Comparison of ENCODE assay signal across 8 cellular contexts in the genomic region with DNA sequence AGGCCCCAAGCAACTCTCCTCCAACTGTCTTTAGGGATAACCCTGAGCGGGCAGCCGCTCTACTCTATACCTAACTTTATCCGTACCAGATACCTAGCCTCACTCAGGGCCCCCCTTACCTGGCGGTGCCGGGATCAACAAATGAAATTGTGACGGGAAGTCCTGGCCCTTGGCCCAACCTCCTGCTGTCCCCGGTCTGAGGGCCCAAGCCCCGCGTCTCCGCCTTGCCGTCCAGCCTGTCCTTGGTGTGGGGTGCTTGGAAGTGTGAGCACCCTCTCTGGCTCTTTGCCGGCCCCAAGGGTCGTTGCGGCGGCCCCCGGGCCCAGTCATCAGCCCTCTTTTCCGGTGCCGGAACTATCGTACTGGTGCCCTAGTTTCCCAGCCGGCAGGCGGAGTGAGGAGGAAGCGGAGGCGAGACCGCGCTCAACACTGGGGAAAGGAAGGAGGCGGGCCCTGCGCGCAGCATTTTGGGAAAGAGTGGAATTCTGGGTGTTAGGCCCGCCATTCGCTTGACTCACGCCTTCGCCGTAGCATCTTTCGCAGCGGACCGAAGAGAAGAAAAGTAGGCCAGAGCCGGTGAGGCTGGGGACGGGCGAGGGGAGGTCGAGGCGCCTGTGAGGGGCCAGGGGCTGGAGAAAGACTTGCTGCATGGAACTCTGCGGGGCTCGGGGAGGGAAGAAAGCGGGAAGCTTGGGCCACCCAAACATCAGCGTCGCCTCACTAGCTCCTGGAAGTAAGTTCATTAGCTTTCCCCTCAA. TPM values are rescaled to one million over a fixed set of nuclear protein-coding genes. Genes with fewer than 3 reads are reported as not detected.
A peak's percentile ranks its signal among the peaks of the same experiment; 100 is the strongest.
DNase-seq lines count a peak whose midpoint lies in the region; ATAC-seq and TF ChIP-seq lines count a peak whose summit lies in the region.

TSS of gene SNRPD3 (plus strand) at position 504 of the 758 bp plus-strand sequence. CDS start 1,676 bp downstream, outside the sequence.

- peaks cover 25% of the 10 kb centered on the region for H3K4me1 Mint-ChIP-seq in GM23338
- peaks cover 45% of the 10 kb centered on the region for H3K4me1 Mint-ChIP-seq in activated T-helper 2 cell treated with anti-CD3 and anti-CD28 coated beads, Interferon-gamma antibody, Interleukin-2, Interleukin-4, amounts not matched to agents 10 μg/mL and 5 μg/mL and 100 μg/mL, durations not matched to agents 14 hours and 24 hours and 36 hours (ENCODE audit: low read depth)
- peaks cover 36 to 80% (median 69%) of the 10 kb centered on the region in 4 donors for H3K4me1 Mint-ChIP-seq in naive thymus-derived CD8-positive, alpha-beta T cell
- H3K4me1 Mint-ChIP-seq in stimulated activated naive B cell treated with anti-CD40 and anti-IgM and Interleukin-4, amounts not matched to agents 10 μg/mL and 1 μg/mL and 100 μg/mL, for 72 hours = peaks cover 46 to 67% of the 10 kb centered on the region in 2 donors

- H3K4me3 ChIP-seq in GM23338 (peak within 1 kb of the TSS; percentile 99), RWPE2 (ENCODE audit: severe bottlenecking) (peak within 1 kb of the TSS; percentile 97), fibroblast of mammary gland (ENCODE audit: control insufficient read depth, low read depth, low read length) (peak within 1 kb of the TSS; percentile 93)

- no peak for TF ChIP-seq CTCF in GM23338 (conservative IDR thresholded peaks at IDR 0.05; ENCODE audit: low read depth in 2 of 2)
- TF ChIP-seq CTCF in RWPE2 (IDR thresholded peaks at IDR 0.05; ENCODE audit: poor library complexity, severe bottlenecking) = no peak
- TF ChIP-seq CTCF in fibroblast of mammary gland (conservative IDR thresholded peaks at IDR 0.05; ENCODE audit: control insufficient read depth, insufficient read depth, low read depth, low read length) = no peak

- peak within 1 kb of the TSS; percentile 98 for H3K4me3 Mint-ChIP-seq in GM23338
- peak within 1 kb of the TSS; percentile 95 for H3K4me3 Mint-ChIP-seq in activated T-helper 2 cell treated with anti-CD3 and anti-CD28 coated beads, Interferon-gamma antibody, Interleukin-2, Interleukin-4, amounts not matched to agents 10 μg/mL and 5 μg/mL and 100 μg/mL, durations not matched to agents 14 hours and 24 hours and 36 hours (ENCODE audit: low read depth)
- H3K4me3 Mint-ChIP-seq in naive thymus-derived CD8-positive, alpha-beta T cell = peak within 1 kb of the TSS; percentile 94 to 99 (median 98)
- H3K4me3 Mint-ChIP-seq in stimulated activated naive B cell treated with anti-CD40 and anti-IgM and Interleukin-4, amounts not matched to agents 10 μg/mL and 1 μg/mL and 100 μg/mL, for 72 hours = peak within 1 kb of the TSS; percentile 97 to 98

- H3K9me3 Mint-ChIP-seq in GM23338 = peaks cover 2% of the 10 kb centered on the region; the same call in 1 of the 3 replicates
- no peaks in the 10 kb centered on the region for H3K9me3 Mint-ChIP-seq in activated T-helper 2 cell treated with anti-CD3 and anti-CD28 coated beads, Interferon-gamma antibody, Interleukin-2, Interleukin-4, amounts not matched to agents 10 μg/mL and 5 μg/mL and 100 μg/mL, durations not matched to agents 14 hours and 24 hours and 36 hours
- no peaks in the 10 kb centered on the region for H3K9me3 Mint-ChIP-seq in naive thymus-derived CD8-positive, alpha-beta T cell
- no peaks in the 10 kb centered on the region for H3K9me3 Mint-ChIP-seq in stimulated activated naive B cell treated with anti-CD40 and anti-IgM and Interleukin-4, amounts not matched to agents 10 μg/mL and 1 μg/mL and 100 μg/mL, for 72 hours

- H3K9me3 ChIP-seq in RWPE2 (ENCODE audit: severe bottlenecking) = no peaks in the 10 kb centered on the region

- H3K27me3 Mint-ChIP-seq in GM23338 (ENCODE audit: insufficient read depth, low read depth, poor library complexity) = peaks cover 6% of the 10 kb centered on the region
- no peaks in the 10 kb centered on the region for H3K27me3 Mint-ChIP-seq in activated T-helper 2 cell treated with anti-CD3 and anti-CD28 coated beads, Interferon-gamma antibody, Interleukin-2, Interleukin-4, amounts not matched to agents 10 μg/mL and 5 μg/mL and 100 μg/mL, durations not matched to agents 14 hours and 24 hours and 36 hours (ENCODE audit: low read depth)
- H3K27me3 Mint-ChIP-seq in naive thymus-derived CD8-positive, alpha-beta T cell = no peaks in the 10 kb centered on the region
- H3K27me3 Mint-ChIP-seq in stimulated activated naive B cell treated with anti-CD40 and anti-IgM and Interleukin-4, amounts not matched to agents 10 μg/mL and 1 μg/mL and 100 μg/mL, for 72 hours = no peaks in the 10 kb centered on the region

- ATAC-seq in GM23338 (peak; percentile 80), RWPE2 (ENCODE audit: low read depth) (peak; percentile 77)
- ATAC-seq in naive thymus-derived CD8-positive, alpha-beta T cell = peak; percentile 64 to 65
- ATAC-seq in stimulated activated naive B cell treated with anti-CD40 and anti-IgM and Interleukin-4, amounts not matched to agents 10 μg/mL and 1 μg/mL and 100 μg/mL, for 72 hours (replicated peaks) = peak; percentile 63 to 68

- H3K79me2 ChIP-seq in GM23338 (replicated peaks; ENCODE audit: insufficient read depth) = peaks cover 88% of the 10 kb centered on the region

- H3K9me2 ChIP-seq in GM23338 (ENCODE audit: insufficient read depth) = no peaks in the 10 kb centered on the region

- H3F3A ChIP-seq in GM23338 (replicated peaks; ENCODE audit: low read depth) = peaks cover 5% of the 10 kb centered on the region; the same call in 1 of the 2 replicates

- POLR2A ChIA-PET in naive thymus-derived CD8-positive, alpha-beta T cell (lab: Charles Lee) = interaction anchor here (0.9 to 4.4 kb wide), 6 partner anchors 9 to 784 kb away, joined by 3 to 20 read pairs (median 3); partner anchors contain the start of gene ADORA2A

- H2AFZ ChIP-seq in GM23338 = peak within 1 kb of the TSS; percentile 99

- peaks cover 47% of the 10 kb centered on the region for H4K20me1 ChIP-seq in GM23338 (replicated peaks; ENCODE audit: insufficient read depth)

- H3K36me3 Mint-ChIP-seq in GM23338 (ENCODE audit: low read depth) = peaks cover 41% of the 10 kb centered on the region
- peaks cover 45% of the 10 kb centered on the region for H3K36me3 Mint-ChIP-seq in activated T-helper 2 cell treated with anti-CD3 and anti-CD28 coated beads, Interferon-gamma antibody, Interleukin-2, Interleukin-4, amounts not matched to agents 10 μg/mL and 5 μg/mL and 100 μg/mL, durations not matched to agents 14 hours and 24 hours and 36 hours (ENCODE audit: low read depth)
- H3K36me3 Mint-ChIP-seq in naive thymus-derived CD8-positive, alpha-beta T cell = peaks cover 0 to 33% (median 0%) of the 10 kb centered on the region in 3 donors
- H3K36me3 Mint-ChIP-seq in stimulated activated naive B cell treated with anti-CD40 and anti-IgM and Interleukin-4, amounts not matched to agents 10 μg/mL and 1 μg/mL and 100 μg/mL, for 72 hours = peaks cover 32 to 51% of the 10 kb centered on the region in 2 donors

- H3K4me2 ChIP-seq in GM23338 = peak within 1 kb of the TSS; percentile 100

- H3K27ac ChIP-seq in GM23338 (ENCODE audit: low read depth) (peak within 1 kb of the TSS; percentile 99), RWPE2 (ENCODE audit: poor library complexity, severe bottlenecking) (peak within 1 kb of the TSS; percentile 70)

- peak; percentile 94 for DNase-seq in EH (ENCODE audit: low read depth)
- DNase-seq in GM23338 (ENCODE audit: low spot score) = peak; percentile 96
- peak; percentile 90 for DNase-seq in LHCN-M2 (ENCODE audit: low read depth)
- peak; percentile 93 for DNase-seq in RWPE2 (ENCODE audit: low spot score)
- DNase-seq in activated T-helper 2 cell treated with anti-CD3 and anti-CD28 coated beads, Interferon-gamma antibody, Interleukin-2, Interleukin-4, amounts not matched to agents 10 μg/mL and 5 μg/mL and 100 μg/mL, durations not matched to agents 14 hours and 24 hours and 36 hours (ENCODE audit: low spot score) = peak; percentile 87
- peak; percentile 92 for DNase-seq in fibroblast of mammary gland (ENCODE audit: low read depth)
- DNase-seq in naive thymus-derived CD8-positive, alpha-beta T cell = peak; percentile 76 to 99 (median 86)
- peak; percentile 85 for DNase-seq in stimulated activated naive B cell treated with anti-CD40 and anti-IgM and Interleukin-4, amounts not matched to agents 10 μg/mL and 1 μg/mL and 100 μg/mL, for 72 hours

- H3K4me1 ChIP-seq in GM23338 (ENCODE audit: insufficient read depth) = peaks cover 18% of the 10 kb centered on the region
- no peaks in the 10 kb centered on the region for H3K4me1 ChIP-seq in RWPE2 (ENCODE audit: insufficient read depth, poor library complexity, severe bottlenecking)

- intact Hi-C loops in activated T-helper 2 cell treated with anti-CD3 and anti-CD28 coated beads, Interferon-gamma antibody, Interleukin-2, Interleukin-4, amounts not matched to agents 10 μg/mL and 5 μg/mL and 100 μg/mL, durations not matched to agents 14 hours and 24 hours and 36 hours (cut with micrococcal nuclease) = loop anchor here (1.0 to 10.0 kb wide), 3 partner anchors 47 to 641 kb away; partner anchors contain the start of genes GGT1 and SPECC1L

- H3K27ac Mint-ChIP-seq in GM23338 = peak within 1 kb of the TSS; percentile 98
- H3K27ac Mint-ChIP-seq in activated T-helper 2 cell treated with anti-CD3 and anti-CD28 coated beads, Interferon-gamma antibody, Interleukin-2, Interleukin-4, amounts not matched to agents 10 μg/mL and 5 μg/mL and 100 μg/mL, durations not matched to agents 14 hours and 24 hours and 36 hours = peak within 1 kb of the TSS; percentile 98
- peak within 1 kb of the TSS; percentile 91 to 99 (median 98) for H3K27ac Mint-ChIP-seq in naive thymus-derived CD8-positive, alpha-beta T cell
- H3K27ac Mint-ChIP-seq in stimulated activated naive B cell treated with anti-CD40 and anti-IgM and Interleukin-4, amounts not matched to agents 10 μg/mL and 1 μg/mL and 100 μg/mL, for 72 hours = peak within 1 kb of the TSS; percentile 98

- H3K36me3 ChIP-seq in GM23338 (ENCODE audit: insufficient read depth) (peaks cover 22% of the 10 kb centered on the region), RWPE2 (ENCODE audit: low read depth) (peaks cover 31% of the 10 kb centered on the region)

- H3K27me3 ChIP-seq in GM23338 (ENCODE audit: insufficient read depth) = no peaks in the 10 kb centered on the region
- no peaks in the 10 kb centered on the region for H3K27me3 ChIP-seq in RWPE2 (ENCODE audit: insufficient read depth, poor library complexity, severe bottlenecking)

RNA-seq across cellular contexts. Expression of gene SNRPD3, which starts in this region (rescaled TPM):
- total RNA-seq in GM23338 (2014; rRNA removed; shearing (Covaris generic)) = 289 and 314 TPM in 2 replicates
- polyA plus RNA-seq in GM23338 (2016; fragmentation: Nextera tagmentation; extraction: Ambion mirVana) = 340 and 375 TPM in 2 replicates
- 133 TPM in 2 replicates for total RNA-seq in LHCN-M2 (2014; rRNA removed)
- 161 TPM for polyA plus RNA-seq in LHCN-M2 (2012)
- 148 and 160 TPM in 2 replicates for total RNA-seq in activated T-helper 2 cell treated with anti-CD3 and anti-CD28 coated beads, Interferon-gamma antibody, Interleukin-2, Interleukin-4, amounts not matched to agents 10 μg/mL and 5 μg/mL and 100 μg/mL, durations not matched to agents 14 hours and 24 hours and 36 hours
- total RNA-seq in naive thymus-derived CD8-positive, alpha-beta T cell = 10 to 100 TPM; 81.8 to 83.9 TPM
- polyA plus RNA-seq in naive thymus-derived CD8-positive, alpha-beta T cell = 100 to 1,000 TPM in 1 of 3 donors, 10 to 100 TPM in 2; 95.6 to 103 (median 97.9) TPM

Comparison
In these comparisons a context has a peak if more than half of its experiments do, and no peak if none do; other contexts are left out.
1. Peak in every context shown above with its lines: DNase-seq, ATAC-seq, H3K4me3 ChIP-seq and H3K27ac ChIP-seq.